Comparison of ENCODE assay signal across 13 cellular contexts in genomic region chr14:100902295-100902694, GRCh38. TPM values are rescaled to one million over a fixed set of nuclear protein-coding genes. Genes with fewer than 3 reads are reported as not detected.
A peak's percentile ranks its signal among the peaks of the same experiment; 100 is the strongest.
DNase-seq lines count a peak whose midpoint lies in the region; ATAC-seq, FAIRE-seq and TF ChIP-seq lines count a peak whose summit lies in the region.
"Had no signal": no experiment of that assay in that cellular context is flagged by ENCODE, and none has a peak within 500 bp of the region (broad histone marks: within the 10 kb centered on the region; RNA-seq: fewer than 3 reads in every experiment).

No MANE protein-coding gene starts in this region.

- TF ChIP-seq CTCF in GM12864 (IDR thresholded peaks at IDR 0.05; ENCODE audit: low read depth, low read length, missing control alignments): peak; percentile 13
- peak; percentile 34 for TF ChIP-seq CTCF in astrocyte of the cerebellum (IDR thresholded peaks at IDR 0.05; ENCODE audit: low read depth, low read length, missing control alignments)
- TF ChIP-seq CTCF in mesothelial cell of epicardium (IDR thresholded peaks at IDR 0.05; ENCODE audit: unreplicated experiment): no peak

- in situ Hi-C loops in astrocyte of the cerebellum (cut with HindIII; ENCODE audit: low sequenced_read_pairs): no loop called here

- H3K9me3 Mint-ChIP-seq in mesothelial cell of epicardium: no peaks in the 10 kb centered on the region

- peaks cover 57% of the 10 kb centered on the region for H3K4me1 Mint-ChIP-seq in mesothelial cell of epicardium

- peak overlapping the region; percentile 15 for H3K4me3 Mint-ChIP-seq in mesothelial cell of epicardium

- no peak for FAIRE-seq in GM12892 (lab: Jason Lieb, UNC)

- H3K4me3 ChIP-seq in GM12864 (ENCODE audit: low read depth, low read length): no peak overlapping the region
- H3K4me3 ChIP-seq in astrocyte of the cerebellum (ENCODE audit: low read depth, low read length): no peak overlapping the region
- H3K4me3 ChIP-seq: body of pancreas, MG63, upper lobe of left lung had no signal

- no peak for TF ChIP-seq EP300 in Ishikawa (IDR thresholded peaks at IDR 0.05; ENCODE audit: borderline replicate concordance)

- peaks cover 76% of the 10 kb centered on the region for H3K27me3 Mint-ChIP-seq in mesothelial cell of epicardium (ENCODE audit: low read depth)

- no peak for ATAC-seq in HG02798 (IDR thresholded peaks at IDR 0.05; ENCODE audit: poor library complexity, unreplicated experiment)
- ATAC-seq: body of pancreas had no signal

- no peak for TF ChIP-seq POLR2A in GM12892 (IDR thresholded peaks at IDR 0.05; ENCODE audit: low read depth, low read length)

- no peaks in the 10 kb centered on the region for H3K36me3 Mint-ChIP-seq in mesothelial cell of epicardium

- H3K27ac Mint-ChIP-seq in mesothelial cell of epicardium: peak overlapping the region; percentile 49

- 0 out of 2 replicates have a peak, but pooled peaks have one; percentile 12 for TF ChIP-seq RAD21 in Ishikawa (IDR thresholded peaks at IDR 0.05; ENCODE audit: low read depth)

- DNase-seq in GM12864 (ENCODE audit: low read depth) (no peak), astrocyte of the cerebellum (ENCODE audit: low read depth) (no peak), mesothelial cell of epicardium (ENCODE audit: low spot score in 2 of 2, unreplicated experiment in 2 of 2) (no peak), GM12892 (ENCODE audit: insufficient read length) (no peak)
- no peak for DNase-seq in stimulated activated CD4-positive, alpha-beta T cell treated with anti-CD3 and anti-CD28 coated beads, Interleukin-2, amount 100 ng/mL, for 48 hours
- DNase-seq: activated T-cell treated with anti-CD3 and anti-CD28 coated beads, Interleukin-2, amount 50 U/mL, for 1 hour; DMS79 treated with DMSO at 0.1 percent for 48 hours; MG63; upper lobe of left lung had no signal

TF ChIP-seq in Ishikawa, 13 proteins besides CTCF, POLR2A, EP300 and RAD21:
- TF ChIP-seq TEAD4 (IDR thresholded peaks at IDR 0.05): no peak
- no peak for TF ChIP-seq TCF12 (IDR thresholded peaks at IDR 0.05; ENCODE audit: low read depth)
- TF ChIP-seq USF1 (IDR thresholded peaks at IDR 0.05): no peak
- TF ChIP-seq TAF1 (IDR thresholded peaks at IDR 0.05; ENCODE audit: low read depth): no peak
- no peak for TF ChIP-seq MAX (IDR thresholded peaks at IDR 0.05)
- no peak for TF ChIP-seq CREB1 (IDR thresholded peaks at IDR 0.05; ENCODE audit: low read depth)
- TF ChIP-seq YY1 (IDR thresholded peaks at IDR 0.05; ENCODE audit: low read depth): no peak
- no peak for TF ChIP-seq ZBTB7A (IDR thresholded peaks at IDR 0.05; ENCODE audit: low read depth)
- no peak for TF ChIP-seq CEBPB (IDR thresholded peaks at IDR 0.05)
- TF ChIP-seq REST (IDR thresholded peaks at IDR 0.05; ENCODE audit: low read depth): no peak
- no peak for TF ChIP-seq EGR1 (IDR thresholded peaks at IDR 0.05)
- TF ChIP-seq NFIC (IDR thresholded peaks at IDR 0.05): no peak
TF ChIP-seq in Ishikawa: peak in this region for 0.

RNA-seq across cellular contexts. Expression of gene RTL1, which starts 1.2 kb away (rescaled TPM):
- 8.8 to 9.4 TPM (median 9.3 TPM) in 3 replicates for total RNA-seq in mesothelial cell of epicardium
- not detected for polyA plus RNA-seq in GM12892 (2012; ENCODE audit: missing spikeins)
- total RNA-seq: fibroblast of lung, upper lobe of left lung had no signal
- polyA plus RNA-seq: fibroblast of lung had no signal
